Comparison of ENCODE assay signal across 22 cellular contexts in the genomic region with DNA sequence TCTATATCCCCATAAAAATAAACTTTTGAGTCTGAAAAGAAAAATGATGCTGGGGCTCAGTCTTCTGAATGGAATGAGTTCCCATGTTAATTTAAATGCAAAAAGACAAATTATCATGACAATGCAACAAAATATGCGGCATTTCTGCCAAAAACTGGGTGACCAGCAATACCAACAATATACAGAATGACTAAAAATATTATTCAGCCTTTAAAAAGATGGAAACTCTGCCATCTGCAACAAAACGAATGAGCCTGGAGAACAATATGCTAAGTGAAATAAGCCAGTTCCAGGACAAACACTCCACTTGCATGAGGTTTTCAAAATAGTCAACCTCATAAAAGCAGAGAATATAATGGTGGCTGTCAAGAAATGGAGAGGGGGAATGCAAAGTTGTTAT.
A peak's percentile ranks its signal among the peaks of the same experiment; 100 is the strongest.
DNase-seq lines count a peak whose midpoint lies in the region; ATAC-seq and TF ChIP-seq lines count a peak whose summit lies in the region.
"Had no signal": no experiment of that assay in that cellular context is flagged by ENCODE, and none has a peak within 500 bp of the region (broad histone marks: within the 10 kb centered on the region; RNA-seq: fewer than 3 reads in every experiment).

No MANE protein-coding gene starts in this region.

- H3K9me3 ChIP-seq in HUES48 (ENCODE audit: control insufficient read depth, insufficient read depth, low read length) (no peaks in the 10 kb centered on the region), WERI-Rb-1 (ENCODE audit: severe bottlenecking) (no peaks in the 10 kb centered on the region)

- TF ChIP-seq CTCF in GM13976 (IDR thresholded peaks at IDR 0.05; ENCODE audit: borderline replicate concordance, control extremely low read depth, extremely low read depth, insufficient read depth, missing control alignments) (no peak), WERI-Rb-1 (IDR thresholded peaks at IDR 0.05; ENCODE audit: low read depth, low read length) (no peak)

- in situ Hi-C loops in GM13976 (cut with MboI; ENCODE audit: low sequenced_read_pairs, unreplicated experiment), result no loop called here

- peaks cover 18% of the 10 kb centered on the region for H3K4me1 ChIP-seq in HUES48 (ENCODE audit: control insufficient read depth, insufficient read depth, low read length)

- DNase-seq in EL (peak; percentile 7), astrocyte of the hippocampus (ENCODE audit: low read depth, low spot score) (peak; percentile 78), medulla oblongata (ENCODE audit: extremely low spot score) (peak; percentile 7), GM13976 (ENCODE audit: low spot score) (no peak), WERI-Rb-1 (no peak)
- DNase-seq: ACHN; Calu3; CD4-positive, alpha-beta T cell; DMS53; H7; NCI-H1417; NCI-H187 treated with DMSO at 0.1 percent for 48 hours; NCI-H2171; NCI-H446; NCI-H69; OCI-M1; SHP77 treated with DMSO at 0.1 percent for 48 hours had no signal

- H3K27ac ChIP-seq in HUES48 (ENCODE audit: low read depth, low read length), result peak overlapping the region; percentile 60
- no peak overlapping the region for H3K27ac ChIP-seq in WERI-Rb-1
- H3K27ac ChIP-seq: HL-60 had no signal

- no peak overlapping the region for H3K9ac ChIP-seq in HUES48 (ENCODE audit: low read depth, low read length)

- H3K4me3 ChIP-seq in HUES48 (ENCODE audit: low read depth, low read length), result peak overlapping the region; percentile 31; the same call in 1 of the 2 replicates
- no peak overlapping the region for H3K4me3 ChIP-seq in WERI-Rb-1 (ENCODE audit: low read depth, low read length)
- H3K4me3 ChIP-seq: GM12878 had no signal

- H3K36me3 ChIP-seq in HUES48 (ENCODE audit: control insufficient read depth, insufficient read depth, low read length), result no peaks in the 10 kb centered on the region
- no peaks in the 10 kb centered on the region for H3K36me3 ChIP-seq in WERI-Rb-1

- ATAC-seq in HG03354 (IDR thresholded peaks at IDR 0.05; ENCODE audit: poor library complexity, severe bottlenecking, unreplicated experiment), result no peak
- no peak for ATAC-seq in HG03460 (IDR thresholded peaks at IDR 0.05; ENCODE audit: unreplicated experiment)
- ATAC-seq: GM12878 had no signal

- no peaks in the 10 kb centered on the region for H3K27me3 ChIP-seq in HUES48 (ENCODE audit: control insufficient read depth, insufficient read depth, low read length)
- no peaks in the 10 kb centered on the region for H3K27me3 ChIP-seq in WERI-Rb-1 (ENCODE audit: insufficient read depth, low read depth, severe bottlenecking)

Comparison
In these comparisons a context has a peak if more than half of its experiments do, and no peak if none do; other contexts are left out.
1. DNase-seq: peak in EL (single experiment), astrocyte of the hippocampus (single experiment) and medulla oblongata (single experiment); none in GM13976 (single experiment) and WERI-Rb-1 (single experiment).